ENCODE assay signal across 8 cellular contexts in the genomic region with DNA sequence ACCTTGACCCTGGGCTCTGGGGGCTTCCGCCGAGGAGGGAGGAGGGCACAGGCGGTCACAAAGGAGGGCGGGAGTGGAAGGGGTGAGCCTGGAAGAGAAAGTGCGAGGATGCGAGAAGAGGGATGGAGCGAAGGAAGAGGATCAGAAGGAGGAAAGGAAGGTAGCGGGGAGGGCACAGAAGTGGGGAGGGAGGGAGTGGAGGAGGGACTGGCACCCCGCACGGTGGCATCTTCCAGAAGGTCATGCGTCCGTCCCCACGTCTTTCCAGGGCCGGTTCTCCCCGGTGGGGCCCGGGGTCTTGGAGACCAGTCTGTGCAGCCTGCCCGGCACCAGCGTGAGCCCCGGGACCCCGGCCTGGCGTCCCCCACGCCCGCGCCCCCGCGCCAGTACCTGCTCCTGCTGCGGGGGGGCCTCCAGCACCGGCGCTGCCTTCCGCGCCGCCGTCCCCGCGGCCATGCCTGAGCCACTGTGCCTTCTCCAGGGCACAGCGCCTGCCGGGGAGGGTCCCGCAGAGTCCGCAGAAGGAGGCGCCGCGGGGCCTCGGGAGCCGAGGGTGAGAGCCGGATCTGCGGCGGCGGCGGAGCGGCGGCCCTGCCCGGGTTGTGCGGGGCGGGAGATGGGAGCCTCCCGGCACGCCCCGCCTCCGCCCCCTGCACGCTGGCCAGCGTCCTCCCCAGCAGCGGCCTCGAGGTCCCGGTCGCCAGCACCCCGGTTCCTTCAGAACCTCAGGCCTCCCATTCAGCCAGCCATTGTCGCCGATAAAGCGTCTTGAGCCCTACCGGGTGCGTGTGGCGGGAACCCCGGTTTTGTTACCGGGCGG. TPM values are rescaled to one million over a fixed set of nuclear protein-coding genes. Genes with fewer than 3 reads are reported as not detected.
DNase-seq lines count a peak whose midpoint lies in the region; ATAC-seq and TF ChIP-seq lines count a peak whose summit lies in the region.

RNF175 (minus strand) TSS at position 618 of the 820 bp plus-strand sequence; CDS start at position 456, 162 bp downstream.

- intact Hi-C loops in tibial artery (cut with DNase I; ENCODE audit: low total_unique reads): loop anchor here (5.0 kb wide), 1 partner anchor 307 kb away; no protein-coding TSS in a partner anchor

- no peaks in the 10 kb centered on the region for H3K9me3 ChIP-seq in mesodermal cell (ENCODE audit: control insufficient read depth, low read length)
- H3K9me3 ChIP-seq in tibial artery: no peaks in the 10 kb centered on the region

- TF ChIP-seq CTCF in coronary artery (IDR thresholded peaks at IDR 0.05) (no peak), tibial artery (IDR thresholded peaks at IDR 0.05) (no peak)

- H3K36me3 ChIP-seq in mesodermal cell (ENCODE audit: control insufficient read depth, insufficient read depth, low read length) (no peaks in the 10 kb centered on the region), tibial artery (no peaks in the 10 kb centered on the region)

- H3K27me3 ChIP-seq in tibial artery: peaks cover 0 to 13% of the 10 kb centered on the region in 2 donors

- H3K27ac ChIP-seq in coronary artery: no peak within 1 kb of the TSS
- no peak within 1 kb of the TSS for H3K27ac ChIP-seq in mesodermal cell (ENCODE audit: low read depth, low read length, severe bottlenecking)
- no peak within 1 kb of the TSS for H3K27ac ChIP-seq in tibial artery

- 1 to 2% methylated on average over 48 to 55 of the region's 74 CpGs for WGBS in mesodermal cell (ENCODE audit: insufficient coverage in 2 of 2), 2 experiments

- no peak for ATAC-seq in GM21360 (IDR thresholded peaks at IDR 0.05; ENCODE audit: unreplicated experiment)
- ATAC-seq in HG03565 (IDR thresholded peaks at IDR 0.05; ENCODE audit: unreplicated experiment): no peak

- H3K4me1 ChIP-seq in mesodermal cell (ENCODE audit: control insufficient read depth, insufficient read depth, low read length, poor library complexity, severe bottlenecking) (no peaks in the 10 kb centered on the region), tibial artery (peaks cover 0 to 13% (median 6%) of the 10 kb centered on the region in 4 donors)

- DNase-seq in AG08396 (ENCODE audit: low spot score) (peak; percentile 29), NCI-H510A (lab: John Stamatoyannopoulos, UW) (peak; percentile 5), coronary artery (ENCODE audit: low spot score) (no peak), tibial artery (no peak), kidney tubule cell (ENCODE audit: low spot score) (no peak)

- H3K4me3 ChIP-seq in coronary artery (peak within 1 kb of the TSS; percentile 72), mesodermal cell (ENCODE audit: extremely low read depth, insufficient read depth, low read length, poor library complexity, severe bottlenecking) (peak within 1 kb of the TSS; percentile 49), tibial artery (peak within 1 kb of the TSS; percentile 51 to 61)

RNA-seq across cellular contexts. Expression of gene RNF175, which starts in this region (rescaled TPM):
- polyA plus RNA-seq in mesodermal cell (2013, experiment 1 of 2): 4.6 TPM
- polyA plus RNA-seq in mesodermal cell (2013, experiment 2 of 2): 3.2 TPM

Comparison
In these comparisons a context has a peak if more than half of its experiments do, and no peak if none do; other contexts are left out.
1. DNase-seq: peak in AG08396 (single experiment) and NCI-H510A (single experiment); none in coronary artery (single experiment), tibial artery (0 of 2) and kidney tubule cell (single experiment).
2. Peak in every context shown above with its lines, with median percentiles within 50 percentile points of each other: H3K4me3 ChIP-seq.